In genomic region chr21:45108034-45108790, GRCh38 we compare ENCODE assay signal across 16 cellular contexts.
"Had no signal": no experiment of that assay in that cellular context is flagged by ENCODE, and none has a peak within 500 bp of the region (broad histone marks: within the 10 kb centered on the region; RNA-seq: fewer than 3 reads in every experiment).

No MANE protein-coding gene starts in this region.

- ATAC-seq: foreskin keratinocyte; left cardiac atrium; left ventricle myocardium superior; naive thymus-derived CD4-positive, alpha-beta T cell; stimulated activated memory B cell treated with anti-CD40 and anti-IgM and Interleukin-4, amounts not matched to agents 10 μg/mL and 1 μg/mL and 100 μg/mL, for 72 hours had no signal

- H3K27me3 Mint-ChIP-seq: naive thymus-derived CD4-positive, alpha-beta T cell; stimulated activated memory B cell treated with anti-CD40 and anti-IgM and Interleukin-4, amounts not matched to agents 10 μg/mL and 1 μg/mL and 100 μg/mL, for 72 hours had no signal

- H3K4me3 ChIP-seq: lung, right atrium auricular region had no signal

- H3K36me3 ChIP-seq: right atrium auricular region had no signal

- H3K4me3 Mint-ChIP-seq: dendritic cell treated with granulocyte-macrophage colony-stimulating factor and Interleukin-4, amounts not matched to agents 40 ng/mL and 50 ng/mL, for 4 days; neural crest cell had no signal

- H3K36me3 Mint-ChIP-seq: immature natural killer cell; stimulated activated memory B cell treated with anti-CD40 and anti-IgM and Interleukin-4, amounts not matched to agents 10 μg/mL and 1 μg/mL and 100 μg/mL, for 72 hours had no signal

- H3K27ac ChIP-seq: foreskin keratinocyte, right atrium auricular region had no signal

- DNase-seq: cerebellar nuclear complex; foreskin keratinocyte; immature natural killer cell; left cardiac atrium; left ventricle myocardium superior; mesendoderm; naive thymus-derived CD4-positive, alpha-beta T cell; small intestine; stimulated activated CD4-positive, alpha-beta T cell treated with anti-CD3 and anti-CD28 coated beads, Interleukin-4, amount 100 ng/mL, for 1 hour; stimulated activated CD8-positive, alpha-beta memory T cell treated with anti-CD3 and anti-CD28 coated beads, Interleukin-4, amount 100 ng/mL, for 48 hours; trophoblast cell had no signal

- H3K27ac Mint-ChIP-seq: dendritic cell treated with granulocyte-macrophage colony-stimulating factor and Interleukin-4, amounts not matched to agents 40 ng/mL and 50 ng/mL, for 4 days had no signal

- H3K9me3 Mint-ChIP-seq: dendritic cell treated with granulocyte-macrophage colony-stimulating factor and Interleukin-4, amounts not matched to agents 40 ng/mL and 50 ng/mL, for 4 days; immature natural killer cell; neural crest cell; stimulated activated memory B cell treated with anti-CD40 and anti-IgM and Interleukin-4, amounts not matched to agents 10 μg/mL and 1 μg/mL and 100 μg/mL, for 72 hours had no signal

- H3K27me3 ChIP-seq: foreskin keratinocyte, right atrium auricular region had no signal

- H3K9me3 ChIP-seq: right atrium auricular region had no signal
